Comparison of ENCODE assay signal across 8 cellular contexts in genomic region chr19:47514869-47515588, GRCh38. TPM values are rescaled to one million over a fixed set of nuclear protein-coding genes. Genes with fewer than 3 reads are reported as not detected.
A peak's percentile ranks its signal among the peaks of the same experiment; 100 is the strongest.
DNase-seq lines count a peak whose midpoint lies in the region; ATAC-seq and TF ChIP-seq lines count a peak whose summit lies in the region.

TSS of gene NAPA (minus strand) at chr19:47515063. CDS start at chr19:47514940, 123 bp downstream.

- no peaks in the 10 kb centered on the region for H3K27me3 Mint-ChIP-seq in activated naive CD8-positive, alpha-beta T cell

- H3K27ac Mint-ChIP-seq in activated naive CD8-positive, alpha-beta T cell, result peak within 1 kb of the TSS; percentile 96

- no peak for TF ChIP-seq CTCF in GM10248 (IDR thresholded peaks at IDR 0.05; ENCODE audit: control extremely low read depth, extremely low read depth, low read depth, missing control alignments)

- peak within 1 kb of the TSS; percentile 94 for H3K27ac ChIP-seq in temporal lobe (ENCODE audit: low read depth, low read length)

- H3K4me3 Mint-ChIP-seq in activated naive CD8-positive, alpha-beta T cell, result peak within 1 kb of the TSS; percentile 97

- H3K4me1 Mint-ChIP-seq in activated naive CD8-positive, alpha-beta T cell (ENCODE audit: low read depth), result peaks cover 84% of the 10 kb centered on the region

- POLR2A ChIA-PET in GM10248 (lab: Yijun Ruan, JAX), result interaction anchor here (0.6 to 0.7 kb wide), 2 partner anchors 21 to 571 kb away, joined by 3 read pairs; no protein-coding TSS in a partner anchor

- ATAC-seq in HG02623 (IDR thresholded peaks at IDR 0.05; ENCODE audit: unreplicated experiment), result peak; percentile 80

- CTCF ChIA-PET in GM10248 (lab: Yijun Ruan, JAX), result interaction anchor here (0.6 to 2.6 kb wide), 31 partner anchors 9 to 230 kb away, joined by 3 to 21 read pairs (median 5); partner anchors contain the start of genes DHX34, KPTN and NOP53

- H3K9me3 Mint-ChIP-seq in activated naive CD8-positive, alpha-beta T cell (ENCODE audit: low read depth), result no peaks in the 10 kb centered on the region

- DNase-seq in GM10248 (ENCODE audit: extremely low spot score) (peak; percentile 99), NCI-H1105 (lab: John Stamatoyannopoulos, UW) (peak; percentile 100), SKM-1 treated with dmso at 0.1 percent for 144 hours (lab: John Stamatoyannopoulos, UW; ENCODE audit: unreplicated experiment) (peak; percentile 90), glomerular endothelial cell (ENCODE audit: extremely low read depth, low read depth, low spot score) (peak; percentile 95), occipital lobe (lab: John Stamatoyannopoulos, UW) (peak; percentile 100)

- H3K36me3 Mint-ChIP-seq in activated naive CD8-positive, alpha-beta T cell, result no peaks in the 10 kb centered on the region

RNA-seq across cellular contexts. Expression of gene NAPA, which starts in this region (rescaled TPM):
- 143 and 156 TPM in 2 replicates for total RNA-seq in glomerular endothelial cell
- 26.8 TPM for total RNA-seq in occipital lobe
- 34.4 TPM for total RNA-seq in temporal lobe

Comparison
In these comparisons a context has a peak if more than half of its experiments do, and no peak if none do; other contexts are left out.
1. Peak in every context shown above with its lines: DNase-seq, ATAC-seq and H3K27ac ChIP-seq.